Comparison of ENCODE assay signal across 1 cellular context in the genomic region with DNA sequence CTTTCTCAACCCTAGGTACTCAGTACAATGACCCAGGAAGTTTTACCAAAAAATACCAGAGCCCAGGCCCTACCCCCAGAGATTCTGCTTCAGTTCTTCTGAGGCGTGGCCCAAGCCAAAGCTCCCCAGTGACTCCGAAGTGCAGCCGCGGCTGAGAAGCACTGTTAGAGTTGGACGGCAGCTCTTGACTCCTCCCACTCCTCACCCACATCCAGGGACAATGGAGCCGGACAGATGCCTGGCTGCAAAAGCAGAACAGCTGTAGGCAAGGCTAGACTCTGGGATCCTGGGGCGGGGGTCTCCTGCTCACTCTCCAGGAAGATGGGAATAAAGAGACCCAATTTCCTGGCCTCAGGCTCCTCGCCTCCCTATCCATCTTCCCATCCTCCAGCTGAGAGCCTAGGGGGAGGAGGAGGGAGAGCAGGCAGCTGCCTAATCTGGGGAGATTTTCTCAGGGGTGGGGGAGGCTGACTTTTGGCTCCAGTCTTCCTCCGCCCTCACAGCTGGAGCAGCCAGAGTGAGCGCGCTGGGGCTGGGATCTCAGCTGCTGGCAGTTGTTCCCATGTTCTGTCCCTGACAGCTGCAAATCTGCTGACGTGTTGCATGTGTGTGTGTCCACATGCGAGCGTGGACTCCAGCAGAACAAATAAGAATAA.
TF ChIP-seq lines count a peak whose summit lies in the region.

No MANE protein-coding gene starts in this region.

TF ChIP-seq in WTC11, 78 proteins besides CTCF, POLR2A, EP300 and RAD21 (continued from another document):
- TF ChIP-seq ARID4B (CRISPR knock-in tag; IDR thresholded peaks at IDR 0.05; ENCODE audit: borderline replicate concordance): no peak
- TF ChIP-seq ZNF281 (CRISPR knock-in tag; IDR thresholded peaks at IDR 0.05): peak; percentile 78
- no peak; the same call in 1 of the 2 replicates for TF ChIP-seq CREB1 (CRISPR knock-in tag; IDR thresholded peaks at IDR 0.05)
- TF ChIP-seq ZNF121 (CRISPR knock-in tag; IDR thresholded peaks at IDR 0.05): no peak
- no peak for TF ChIP-seq JUN (CRISPR knock-in tag; IDR thresholded peaks at IDR 0.05)
- TF ChIP-seq, protein P1, sequence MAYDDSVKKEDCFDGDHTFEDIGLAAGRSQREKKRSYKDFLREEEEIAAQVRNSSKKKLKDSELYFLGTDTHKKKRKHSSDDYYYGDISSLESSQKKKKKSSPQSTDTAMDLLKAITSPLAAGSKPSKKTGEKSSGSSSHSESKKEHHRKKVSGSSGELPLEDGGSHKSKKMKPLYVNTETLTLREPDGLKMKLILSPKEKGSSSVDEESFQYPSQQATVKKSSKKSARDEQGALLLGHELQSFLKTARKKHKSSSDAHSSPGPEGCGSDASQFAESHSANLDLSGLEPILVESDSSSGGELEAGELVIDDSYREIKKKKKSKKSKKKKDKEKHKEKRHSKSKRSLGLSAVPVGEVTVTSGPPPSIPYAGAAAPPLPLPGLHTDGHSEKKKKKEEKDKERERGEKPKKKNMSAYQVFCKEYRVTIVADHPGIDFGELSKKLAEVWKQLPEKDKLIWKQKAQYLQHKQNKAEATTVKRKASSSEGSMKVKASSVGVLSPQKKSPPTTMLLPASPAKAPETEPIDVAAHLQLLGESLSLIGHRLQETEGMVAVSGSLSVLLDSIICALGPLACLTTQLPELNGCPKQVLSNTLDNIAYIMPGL (CRISPR knock-in tag; IDR thresholded peaks at IDR 0.05): no peak
- TF ChIP-seq, protein P2, sequence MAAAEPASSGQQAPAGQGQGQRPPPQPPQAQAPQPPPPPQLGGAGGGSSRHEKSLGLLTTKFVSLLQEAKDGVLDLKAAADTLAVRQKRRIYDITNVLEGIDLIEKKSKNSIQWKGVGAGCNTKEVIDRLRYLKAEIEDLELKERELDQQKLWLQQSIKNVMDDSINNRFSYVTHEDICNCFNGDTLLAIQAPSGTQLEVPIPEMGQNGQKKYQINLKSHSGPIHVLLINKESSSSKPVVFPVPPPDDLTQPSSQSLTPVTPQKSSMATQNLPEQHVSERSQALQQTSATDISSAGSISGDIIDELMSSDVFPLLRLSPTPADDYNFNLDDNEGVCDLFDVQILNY (CRISPR knock-in tag; IDR thresholded peaks at IDR 0.05): 0 out of 2 replicates have a peak, but pooled peaks have one; percentile 27
- no peak for TF ChIP-seq ATF1 (CRISPR knock-in tag; IDR thresholded peaks at IDR 0.05)
- no peak for TF ChIP-seq ATF6 (CRISPR knock-in tag; IDR thresholded peaks at IDR 0.05)
- TF ChIP-seq SMAD4 (CRISPR knock-in tag; IDR thresholded peaks at IDR 0.05): no peak
- TF ChIP-seq STAT6 (CRISPR knock-in tag; conservative IDR thresholded peaks at IDR 0.05; ENCODE audit: low read depth): no peak
- no peak for TF ChIP-seq ZNF219 (CRISPR knock-in tag; IDR thresholded peaks at IDR 0.05; ENCODE audit: borderline replicate concordance)
- peak; percentile 56; the same call in 1 of the 2 replicates for TF ChIP-seq FOXP1 (CRISPR knock-in tag; IDR thresholded peaks at IDR 0.05; ENCODE audit: borderline replicate concordance)
- TF ChIP-seq CBFB (CRISPR knock-in tag; IDR thresholded peaks at IDR 0.05; ENCODE audit: low read depth): no peak
- TF ChIP-seq ZNF416 (CRISPR knock-in tag; IDR thresholded peaks at IDR 0.05): no peak
- no peak for TF ChIP-seq KAT7 (CRISPR knock-in tag; IDR thresholded peaks at IDR 0.05; ENCODE audit: borderline replicate concordance)
- TF ChIP-seq AR (CRISPR knock-in tag; IDR thresholded peaks at IDR 0.05): no peak
- no peak for TF ChIP-seq JAZF1 (CRISPR knock-in tag; IDR thresholded peaks at IDR 0.05)
- TF ChIP-seq PREB (CRISPR knock-in tag; IDR thresholded peaks at IDR 0.05; ENCODE audit: borderline replicate concordance): no peak
- TF ChIP-seq, protein P3, sequence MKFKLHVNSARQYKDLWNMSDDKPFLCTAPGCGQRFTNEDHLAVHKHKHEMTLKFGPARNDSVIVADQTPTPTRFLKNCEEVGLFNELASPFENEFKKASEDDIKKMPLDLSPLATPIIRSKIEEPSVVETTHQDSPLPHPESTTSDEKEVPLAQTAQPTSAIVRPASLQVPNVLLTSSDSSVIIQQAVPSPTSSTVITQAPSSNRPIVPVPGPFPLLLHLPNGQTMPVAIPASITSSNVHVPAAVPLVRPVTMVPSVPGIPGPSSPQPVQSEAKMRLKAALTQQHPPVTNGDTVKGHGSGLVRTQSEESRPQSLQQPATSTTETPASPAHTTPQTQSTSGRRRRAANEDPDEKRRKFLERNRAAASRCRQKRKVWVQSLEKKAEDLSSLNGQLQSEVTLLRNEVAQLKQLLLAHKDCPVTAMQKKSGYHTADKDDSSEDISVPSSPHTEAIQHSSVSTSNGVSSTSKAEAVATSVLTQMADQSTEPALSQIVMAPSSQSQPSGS (CRISPR knock-in tag; IDR thresholded peaks at IDR 0.05; ENCODE audit: borderline replicate concordance, low read depth): no peak
